Comparison of ENCODE assay signal across 1 cellular context in the genomic region with DNA sequence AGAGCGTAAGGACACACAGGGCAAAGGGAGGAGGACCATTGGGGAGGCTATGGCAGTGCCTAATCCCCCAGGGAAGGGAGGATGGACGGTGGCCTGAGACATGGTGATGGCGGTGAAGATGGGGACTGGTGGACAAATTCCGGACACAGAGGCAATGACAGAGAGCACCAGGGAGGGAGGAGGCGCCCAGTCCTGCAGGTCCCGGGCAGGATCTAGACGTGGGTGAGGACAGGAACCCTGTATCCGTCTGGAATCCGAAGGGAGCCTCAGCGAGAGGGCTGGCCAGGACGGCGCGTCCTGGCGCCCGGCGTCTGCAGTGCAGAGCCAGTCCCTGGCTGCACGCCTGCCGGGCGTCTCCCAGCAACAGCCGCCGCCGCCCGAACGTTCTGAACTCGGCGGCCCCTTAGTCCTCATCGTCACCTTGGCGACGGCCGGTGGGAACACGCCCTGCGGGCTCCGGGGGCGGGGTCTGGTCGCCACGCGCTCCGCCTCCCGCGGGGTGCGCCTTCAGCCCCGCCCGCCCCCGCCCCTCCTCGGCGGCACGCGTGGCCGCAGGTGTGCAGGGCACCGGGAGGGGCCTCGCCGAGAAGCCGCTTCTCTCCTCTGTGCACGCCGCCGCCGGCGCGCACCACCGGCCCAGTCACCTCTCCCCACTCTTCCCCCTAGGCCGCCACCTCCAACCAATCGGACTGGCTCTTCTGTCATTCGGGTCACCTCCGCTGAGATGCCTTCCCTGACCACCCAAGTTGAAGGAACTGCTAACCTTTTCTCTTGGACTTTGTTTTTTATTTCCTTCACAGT.
TF ChIP-seq lines count a peak whose summit lies in the region.

No MANE protein-coding gene starts in this region.

TF ChIP-seq in HepG2, 621 proteins besides CTCF, POLR2A, EP300 and RAD21 (continued from another document and continues in another):
- TF ChIP-seq, protein P1, sequence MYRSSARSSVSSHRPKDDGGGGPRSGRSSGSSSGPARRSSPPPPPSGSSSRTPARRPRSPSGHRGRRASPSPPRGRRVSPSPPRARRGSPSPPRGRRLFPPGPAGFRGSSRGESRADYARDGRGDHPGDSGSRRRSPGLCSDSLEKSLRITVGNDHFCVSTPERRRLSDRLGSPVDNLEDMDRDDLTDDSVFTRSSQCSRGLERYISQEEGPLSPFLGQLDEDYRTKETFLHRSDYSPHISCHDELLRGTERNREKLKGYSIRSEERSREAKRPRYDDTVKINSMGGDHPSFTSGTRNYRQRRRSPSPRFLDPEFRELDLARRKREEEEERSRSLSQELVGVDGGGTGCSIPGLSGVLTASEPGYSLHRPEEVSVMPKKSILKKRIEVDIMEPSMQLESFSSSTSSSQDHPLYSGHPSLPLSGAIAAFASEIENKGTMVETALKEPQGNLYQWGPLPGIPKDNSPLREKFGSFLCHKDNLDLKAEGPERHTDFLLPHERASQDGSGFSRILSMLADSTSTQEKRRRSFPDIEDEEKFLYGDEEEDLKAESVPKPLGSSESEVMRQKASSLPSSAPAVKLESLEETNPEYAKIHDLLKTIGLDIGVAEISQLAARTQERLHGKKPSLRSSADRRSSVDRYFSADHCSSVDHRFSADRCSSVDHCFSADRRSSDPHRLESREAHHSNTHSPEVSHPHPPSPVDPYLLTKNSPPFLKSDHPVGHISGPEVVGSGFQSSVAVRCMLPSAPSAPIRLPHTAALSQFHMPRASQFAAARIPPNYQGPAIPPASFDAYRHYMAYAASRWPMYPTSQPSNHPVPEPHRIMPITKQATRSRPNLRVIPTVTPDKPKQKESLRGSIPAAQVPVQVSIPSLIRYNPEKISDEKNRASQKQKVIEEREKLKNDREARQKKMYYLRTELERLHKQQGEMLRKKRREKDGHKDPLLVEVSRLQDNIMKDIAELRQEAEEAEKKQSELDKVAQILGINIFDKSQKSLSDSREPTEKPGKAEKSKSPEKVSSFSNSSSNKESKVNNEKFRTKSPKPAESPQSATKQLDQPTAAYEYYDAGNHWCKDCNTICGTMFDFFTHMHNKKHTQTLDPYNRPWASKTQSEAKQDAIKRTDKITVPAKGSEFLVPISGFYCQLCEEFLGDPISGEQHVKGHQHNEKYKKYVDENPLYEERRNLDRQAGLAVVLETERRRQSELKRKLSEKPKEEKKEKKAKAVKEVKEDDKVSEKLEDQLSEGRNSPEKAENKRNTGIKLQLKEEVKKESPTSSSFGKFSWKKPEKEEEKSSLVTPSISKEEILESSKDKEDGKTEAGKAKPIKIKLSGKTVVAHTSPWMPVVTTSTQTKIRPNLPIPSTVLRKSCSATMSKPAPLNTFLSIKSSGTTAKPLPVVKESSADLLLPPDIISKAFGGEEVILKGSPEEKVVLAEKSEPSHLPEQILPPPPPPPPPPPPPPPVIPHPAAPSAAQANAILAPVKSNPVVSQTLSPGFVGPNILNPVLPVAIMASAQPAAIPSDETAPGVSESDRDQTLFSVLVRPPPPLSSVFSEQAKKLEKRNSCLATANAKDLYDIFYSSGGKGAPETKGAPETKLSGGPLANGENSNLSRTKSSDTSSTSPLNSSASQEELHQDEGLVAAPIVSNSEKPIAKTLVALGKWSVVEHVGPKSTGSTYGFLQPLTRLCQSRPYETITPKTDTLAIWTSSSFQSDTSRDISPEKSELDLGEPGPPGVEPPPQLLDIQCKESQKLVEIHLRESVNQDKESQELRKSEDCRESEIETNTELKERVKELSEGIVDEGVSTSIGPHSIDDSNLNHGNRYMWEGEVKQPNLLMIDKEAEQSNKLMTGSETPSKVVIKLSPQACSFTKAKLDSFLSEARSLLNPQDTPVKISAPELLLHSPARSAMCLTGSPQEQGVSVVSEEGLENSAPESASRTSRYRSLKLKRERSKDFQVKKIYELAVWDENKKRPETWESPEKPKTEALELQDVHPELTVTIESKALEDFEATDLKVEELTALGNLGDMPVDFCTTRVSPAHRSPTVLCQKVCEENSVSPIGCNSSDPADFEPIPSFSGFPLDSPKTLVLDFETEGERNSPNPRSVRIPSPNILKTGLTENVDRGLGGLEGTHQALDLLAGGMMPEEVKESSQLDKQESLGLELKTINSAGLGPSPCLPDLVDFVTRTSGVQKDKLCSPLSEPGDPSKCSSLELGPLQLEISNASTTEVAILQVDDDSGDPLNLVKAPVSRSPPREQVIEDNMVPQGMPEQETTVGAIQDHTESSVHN (CRISPR knock-in tag; IDR thresholded peaks at IDR 0.05): no peak
- TF ChIP-seq GABPB1 (CRISPR knock-in tag; IDR thresholded peaks at IDR 0.05): peak; percentile 49; the same call in 1 of the 2 replicates
- TF ChIP-seq TBX2 (CRISPR knock-in tag; IDR thresholded peaks at IDR 0.05; ENCODE audit: borderline replicate concordance): 0 out of 2 replicates have a peak, but pooled peaks have one; percentile 37
- TF ChIP-seq RFX5 (IDR thresholded peaks at IDR 0.05; ENCODE audit: low read depth, low read length): peak; percentile 79
- TF ChIP-seq NCOA2 (CRISPR knock-in tag; IDR thresholded peaks at IDR 0.05): no peak
- TF ChIP-seq, protein P2, sequence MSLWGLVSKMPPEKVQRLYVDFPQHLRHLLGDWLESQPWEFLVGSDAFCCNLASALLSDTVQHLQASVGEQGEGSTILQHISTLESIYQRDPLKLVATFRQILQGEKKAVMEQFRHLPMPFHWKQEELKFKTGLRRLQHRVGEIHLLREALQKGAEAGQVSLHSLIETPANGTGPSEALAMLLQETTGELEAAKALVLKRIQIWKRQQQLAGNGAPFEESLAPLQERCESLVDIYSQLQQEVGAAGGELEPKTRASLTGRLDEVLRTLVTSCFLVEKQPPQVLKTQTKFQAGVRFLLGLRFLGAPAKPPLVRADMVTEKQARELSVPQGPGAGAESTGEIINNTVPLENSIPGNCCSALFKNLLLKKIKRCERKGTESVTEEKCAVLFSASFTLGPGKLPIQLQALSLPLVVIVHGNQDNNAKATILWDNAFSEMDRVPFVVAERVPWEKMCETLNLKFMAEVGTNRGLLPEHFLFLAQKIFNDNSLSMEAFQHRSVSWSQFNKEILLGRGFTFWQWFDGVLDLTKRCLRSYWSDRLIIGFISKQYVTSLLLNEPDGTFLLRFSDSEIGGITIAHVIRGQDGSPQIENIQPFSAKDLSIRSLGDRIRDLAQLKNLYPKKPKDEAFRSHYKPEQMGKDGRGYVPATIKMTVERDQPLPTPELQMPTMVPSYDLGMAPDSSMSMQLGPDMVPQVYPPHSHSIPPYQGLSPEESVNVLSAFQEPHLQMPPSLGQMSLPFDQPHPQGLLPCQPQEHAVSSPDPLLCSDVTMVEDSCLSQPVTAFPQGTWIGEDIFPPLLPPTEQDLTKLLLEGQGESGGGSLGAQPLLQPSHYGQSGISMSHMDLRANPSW (CRISPR knock-in tag; IDR thresholded peaks at IDR 0.05; ENCODE audit: borderline replicate concordance): no peak
- no peak for TF ChIP-seq ZSCAN20 (CRISPR knock-in tag; IDR thresholded peaks at IDR 0.05; ENCODE audit: borderline replicate concordance)
- no peak for TF ChIP-seq TOPORS (CRISPR knock-in tag; IDR thresholded peaks at IDR 0.05)
- no peak for TF ChIP-seq CBX2 (IDR thresholded peaks at IDR 0.05; ENCODE audit: low read depth, low read length)
- TF ChIP-seq CBX2 (CRISPR knock-in tag; IDR thresholded peaks at IDR 0.05; ENCODE audit: low read depth): no peak
- TF ChIP-seq, protein P3, sequence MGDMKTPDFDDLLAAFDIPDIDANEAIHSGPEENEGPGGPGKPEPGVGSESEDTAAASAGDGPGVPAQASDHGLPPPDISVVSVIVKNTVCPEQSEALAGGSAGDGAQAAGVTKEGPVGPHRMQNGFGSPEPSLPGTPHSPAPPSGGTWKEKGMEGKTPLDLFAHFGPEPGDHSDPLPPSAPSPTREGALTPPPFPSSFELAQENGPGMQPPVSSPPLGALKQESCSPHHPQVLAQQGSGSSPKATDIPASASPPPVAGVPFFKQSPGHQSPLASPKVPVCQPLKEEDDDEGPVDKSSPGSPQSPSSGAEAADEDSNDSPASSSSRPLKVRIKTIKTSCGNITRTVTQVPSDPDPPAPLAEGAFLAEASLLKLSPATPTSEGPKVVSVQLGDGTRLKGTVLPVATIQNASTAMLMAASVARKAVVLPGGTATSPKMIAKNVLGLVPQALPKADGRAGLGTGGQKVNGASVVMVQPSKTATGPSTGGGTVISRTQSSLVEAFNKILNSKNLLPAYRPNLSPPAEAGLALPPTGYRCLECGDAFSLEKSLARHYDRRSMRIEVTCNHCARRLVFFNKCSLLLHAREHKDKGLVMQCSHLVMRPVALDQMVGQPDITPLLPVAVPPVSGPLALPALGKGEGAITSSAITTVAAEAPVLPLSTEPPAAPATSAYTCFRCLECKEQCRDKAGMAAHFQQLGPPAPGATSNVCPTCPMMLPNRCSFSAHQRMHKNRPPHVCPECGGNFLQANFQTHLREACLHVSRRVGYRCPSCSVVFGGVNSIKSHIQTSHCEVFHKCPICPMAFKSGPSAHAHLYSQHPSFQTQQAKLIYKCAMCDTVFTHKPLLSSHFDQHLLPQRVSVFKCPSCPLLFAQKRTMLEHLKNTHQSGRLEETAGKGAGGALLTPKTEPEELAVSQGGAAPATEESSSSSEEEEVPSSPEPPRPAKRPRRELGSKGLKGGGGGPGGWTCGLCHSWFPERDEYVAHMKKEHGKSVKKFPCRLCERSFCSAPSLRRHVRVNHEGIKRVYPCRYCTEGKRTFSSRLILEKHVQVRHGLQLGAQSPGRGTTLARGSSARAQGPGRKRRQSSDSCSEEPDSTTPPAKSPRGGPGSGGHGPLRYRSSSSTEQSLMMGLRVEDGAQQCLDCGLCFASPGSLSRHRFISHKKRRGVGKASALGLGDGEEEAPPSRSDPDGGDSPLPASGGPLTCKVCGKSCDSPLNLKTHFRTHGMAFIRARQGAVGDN (CRISPR knock-in tag; IDR thresholded peaks at IDR 0.05): peak; percentile 63
- TF ChIP-seq, protein P4, sequence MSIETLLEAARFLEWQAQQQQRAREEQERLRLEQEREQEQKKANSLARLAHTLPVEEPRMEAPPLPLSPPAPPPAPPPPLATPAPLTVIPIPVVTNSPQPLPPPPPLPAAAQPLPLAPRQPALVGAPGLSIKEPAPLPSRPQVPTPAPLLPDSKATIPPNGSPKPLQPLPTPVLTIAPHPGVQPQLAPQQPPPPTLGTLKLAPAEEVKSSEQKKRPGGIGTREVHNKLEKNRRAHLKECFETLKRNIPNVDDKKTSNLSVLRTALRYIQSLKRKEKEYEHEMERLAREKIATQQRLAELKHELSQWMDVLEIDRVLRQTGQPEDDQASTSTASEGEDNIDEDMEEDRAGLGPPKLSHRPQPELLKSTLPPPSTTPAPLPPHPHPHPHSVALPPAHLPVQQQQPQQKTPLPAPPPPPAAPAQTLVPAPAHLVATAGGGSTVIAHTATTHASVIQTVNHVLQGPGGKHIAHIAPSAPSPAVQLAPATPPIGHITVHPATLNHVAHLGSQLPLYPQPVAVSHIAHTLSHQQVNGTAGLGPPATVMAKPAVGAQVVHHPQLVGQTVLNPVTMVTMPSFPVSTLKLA (IDR thresholded peaks at IDR 0.05): 0 out of 2 replicates have a peak, but pooled peaks have one; percentile 10
- no peak for TF ChIP-seq CBX1 (IDR thresholded peaks at IDR 0.05; ENCODE audit: low read depth)
- peak; percentile 53 for TF ChIP-seq HNRNPLL (IDR thresholded peaks at IDR 0.05; ENCODE audit: low read depth, low read length, poor library complexity, severe bottlenecking)
- TF ChIP-seq, protein P5, sequence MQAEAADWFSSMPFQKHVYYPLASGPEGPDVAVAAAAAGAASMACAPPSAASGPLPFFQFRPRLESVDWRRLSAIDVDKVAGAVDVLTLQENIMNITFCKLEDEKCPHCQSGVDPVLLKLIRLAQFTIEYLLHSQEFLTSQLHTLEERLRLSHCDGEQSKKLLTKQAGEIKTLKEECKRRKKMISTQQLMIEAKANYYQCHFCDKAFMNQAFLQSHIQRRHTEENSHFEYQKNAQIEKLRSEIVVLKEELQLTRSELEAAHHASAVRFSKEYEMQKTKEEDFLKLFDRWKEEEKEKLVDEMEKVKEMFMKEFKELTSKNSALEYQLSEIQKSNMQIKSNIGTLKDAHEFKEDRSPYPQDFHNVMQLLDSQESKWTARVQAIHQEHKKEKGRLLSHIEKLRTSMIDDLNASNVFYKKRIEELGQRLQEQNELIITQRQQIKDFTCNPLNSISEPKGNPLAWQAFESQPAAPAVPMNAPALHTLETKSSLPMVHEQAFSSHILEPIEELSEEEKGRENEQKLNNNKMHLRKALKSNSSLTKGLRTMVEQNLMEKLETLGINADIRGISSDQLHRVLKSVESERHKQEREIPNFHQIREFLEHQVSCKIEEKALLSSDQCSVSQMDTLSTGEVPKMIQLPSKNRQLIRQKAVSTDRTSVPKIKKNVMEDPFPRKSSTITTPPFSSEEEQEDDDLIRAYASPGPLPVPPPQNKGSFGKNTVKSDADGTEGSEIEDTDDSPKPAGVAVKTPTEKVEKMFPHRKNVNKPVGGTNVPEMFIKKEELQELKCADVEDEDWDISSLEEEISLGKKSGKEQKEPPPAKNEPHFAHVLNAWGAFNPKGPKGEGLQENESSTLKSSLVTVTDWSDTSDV (CRISPR knock-in tag; IDR thresholded peaks at IDR 0.05): no peak
- TF ChIP-seq, protein P6, sequence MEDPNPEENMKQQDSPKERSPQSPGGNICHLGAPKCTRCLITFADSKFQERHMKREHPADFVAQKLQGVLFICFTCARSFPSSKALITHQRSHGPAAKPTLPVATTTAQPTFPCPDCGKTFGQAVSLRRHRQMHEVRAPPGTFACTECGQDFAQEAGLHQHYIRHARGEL (CRISPR knock-in tag; IDR thresholded peaks at IDR 0.05): no peak
- TF ChIP-seq ZNF33A (CRISPR knock-in tag; IDR thresholded peaks at IDR 0.05; ENCODE audit: borderline replicate concordance): no peak
- TF ChIP-seq, protein P7, sequence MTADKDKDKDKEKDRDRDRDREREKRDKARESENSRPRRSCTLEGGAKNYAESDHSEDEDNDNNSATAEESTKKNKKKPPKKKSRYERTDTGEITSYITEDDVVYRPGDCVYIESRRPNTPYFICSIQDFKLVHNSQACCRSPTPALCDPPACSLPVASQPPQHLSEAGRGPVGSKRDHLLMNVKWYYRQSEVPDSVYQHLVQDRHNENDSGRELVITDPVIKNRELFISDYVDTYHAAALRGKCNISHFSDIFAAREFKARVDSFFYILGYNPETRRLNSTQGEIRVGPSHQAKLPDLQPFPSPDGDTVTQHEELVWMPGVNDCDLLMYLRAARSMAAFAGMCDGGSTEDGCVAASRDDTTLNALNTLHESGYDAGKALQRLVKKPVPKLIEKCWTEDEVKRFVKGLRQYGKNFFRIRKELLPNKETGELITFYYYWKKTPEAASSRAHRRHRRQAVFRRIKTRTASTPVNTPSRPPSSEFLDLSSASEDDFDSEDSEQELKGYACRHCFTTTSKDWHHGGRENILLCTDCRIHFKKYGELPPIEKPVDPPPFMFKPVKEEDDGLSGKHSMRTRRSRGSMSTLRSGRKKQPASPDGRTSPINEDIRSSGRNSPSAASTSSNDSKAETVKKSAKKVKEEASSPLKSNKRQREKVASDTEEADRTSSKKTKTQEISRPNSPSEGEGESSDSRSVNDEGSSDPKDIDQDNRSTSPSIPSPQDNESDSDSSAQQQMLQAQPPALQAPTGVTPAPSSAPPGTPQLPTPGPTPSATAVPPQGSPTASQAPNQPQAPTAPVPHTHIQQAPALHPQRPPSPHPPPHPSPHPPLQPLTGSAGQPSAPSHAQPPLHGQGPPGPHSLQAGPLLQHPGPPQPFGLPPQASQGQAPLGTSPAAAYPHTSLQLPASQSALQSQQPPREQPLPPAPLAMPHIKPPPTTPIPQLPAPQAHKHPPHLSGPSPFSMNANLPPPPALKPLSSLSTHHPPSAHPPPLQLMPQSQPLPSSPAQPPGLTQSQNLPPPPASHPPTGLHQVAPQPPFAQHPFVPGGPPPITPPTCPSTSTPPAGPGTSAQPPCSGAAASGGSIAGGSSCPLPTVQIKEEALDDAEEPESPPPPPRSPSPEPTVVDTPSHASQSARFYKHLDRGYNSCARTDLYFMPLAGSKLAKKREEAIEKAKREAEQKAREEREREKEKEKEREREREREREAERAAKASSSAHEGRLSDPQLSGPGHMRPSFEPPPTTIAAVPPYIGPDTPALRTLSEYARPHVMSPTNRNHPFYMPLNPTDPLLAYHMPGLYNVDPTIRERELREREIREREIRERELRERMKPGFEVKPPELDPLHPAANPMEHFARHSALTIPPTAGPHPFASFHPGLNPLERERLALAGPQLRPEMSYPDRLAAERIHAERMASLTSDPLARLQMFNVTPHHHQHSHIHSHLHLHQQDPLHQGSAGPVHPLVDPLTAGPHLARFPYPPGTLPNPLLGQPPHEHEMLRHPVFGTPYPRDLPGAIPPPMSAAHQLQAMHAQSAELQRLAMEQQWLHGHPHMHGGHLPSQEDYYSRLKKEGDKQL (CRISPR knock-in tag; IDR thresholded peaks at IDR 0.05; ENCODE audit: low read depth): no peak
- no peak for TF ChIP-seq KAT7 (CRISPR knock-in tag; IDR thresholded peaks at IDR 0.05; ENCODE audit: borderline replicate concordance)
